ENCODE assay signal across 22 cellular contexts in the genomic region with DNA sequence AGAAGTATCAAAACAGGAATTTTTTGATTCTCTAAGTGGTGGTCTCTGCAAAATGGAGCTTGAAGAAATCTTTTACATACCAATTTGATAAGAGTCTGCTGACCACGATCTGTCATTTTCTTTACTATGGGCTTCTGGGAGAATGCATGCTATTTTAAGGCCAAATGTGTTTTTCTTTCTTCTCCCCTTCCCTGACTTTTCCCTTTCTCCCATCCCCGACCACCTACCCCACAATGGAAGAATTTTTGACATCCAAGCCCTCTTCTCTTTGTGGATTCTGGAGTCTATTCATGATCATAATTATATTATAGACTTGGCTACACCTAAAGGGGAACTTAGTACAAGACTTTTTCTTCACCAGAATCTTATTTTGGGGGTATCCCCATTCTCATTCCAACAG. TPM values are rescaled to one million over a fixed set of nuclear protein-coding genes. Genes with fewer than 3 reads are reported as not detected.
DNase-seq lines count a peak whose midpoint lies in the region; ATAC-seq and TF ChIP-seq lines count a peak whose summit lies in the region.
"Had no signal": no experiment of that assay in that cellular context is flagged by ENCODE, and none has a peak within 500 bp of the region (broad histone marks: within the 10 kb centered on the region; RNA-seq: fewer than 3 reads in every experiment).

No MANE protein-coding gene starts in this region.

- peak overlapping the region; percentile 9 for H3K27ac ChIP-seq in neutrophil
- H3K27ac ChIP-seq: A549, ascending aorta, SJSA1, testis had no signal

- no peaks in the 10 kb centered on the region for H3K27me3 ChIP-seq in neutrophil
- H3K27me3 ChIP-seq: ascending aorta, heart left ventricle, SJSA1, testis had no signal

- H3K4me3 ChIP-seq in neutrophil (ENCODE audit: low read depth in 1 of 2, low read length in 1 of 2): no peak overlapping the region
- H3K4me3 ChIP-seq: A549, ascending aorta, GM12878, HAP-1, heart left ventricle, SJSA1, testis had no signal

- H3K4me3 Mint-ChIP-seq in activated T-cell treated with anti-CD3 and anti-CD28 coated beads, Interleukin-2, amount 50 U/mL, for 72 hours: no peak overlapping the region
- H3K4me3 Mint-ChIP-seq in HFFc6: no peak overlapping the region
- no peak overlapping the region for H3K4me3 Mint-ChIP-seq in activated naive CD8-positive, alpha-beta T cell treated with anti-CD3 and anti-CD28 coated beads, Interleukin-2, amount 10 ng/mL, durations not matched to agents 7 days and 5 days
- H3K4me3 Mint-ChIP-seq: activated naive CD4-positive, alpha-beta T cell treated with anti-CD3 and anti-CD28 coated beads, Interleukin-2, amount 10 ng/mL, durations not matched to agents 7 days and 5 days; B cell; T-helper 1 cell treated with Interleukin-12 subunit alpha and Interleukin-12 subunit beta and Interleukin-4 antibody, amounts not matched to agents 30 μg/mL and 1 μg/mL, for 36 hours had no signal

- H3K27me3 Mint-ChIP-seq in activated T-cell treated with anti-CD3 and anti-CD28 coated beads, Interleukin-2, amount 50 U/mL, for 72 hours (ENCODE audit: low read depth): no peaks in the 10 kb centered on the region
- no peaks in the 10 kb centered on the region; the same call in none of the 2 replicates for H3K27me3 Mint-ChIP-seq in HFFc6 (ENCODE audit: insufficient read depth)
- no peaks in the 10 kb centered on the region for H3K27me3 Mint-ChIP-seq in activated naive CD8-positive, alpha-beta T cell treated with anti-CD3 and anti-CD28 coated beads, Interleukin-2, amount 10 ng/mL, durations not matched to agents 7 days and 5 days
- H3K27me3 Mint-ChIP-seq: activated naive CD4-positive, alpha-beta T cell treated with anti-CD3 and anti-CD28 coated beads, Interleukin-2, amount 10 ng/mL, durations not matched to agents 7 days and 5 days; B cell had no signal

- H3K27ac Mint-ChIP-seq in activated T-cell treated with anti-CD3 and anti-CD28 coated beads, Interleukin-2, amount 50 U/mL, for 72 hours: peak overlapping the region; percentile 42
- 0 out of 2 replicates have a peak overlapping the region, but pooled peaks have one; percentile 17 for H3K27ac Mint-ChIP-seq in HFFc6
- H3K27ac Mint-ChIP-seq in activated naive CD8-positive, alpha-beta T cell treated with anti-CD3 and anti-CD28 coated beads, Interleukin-2, amount 10 ng/mL, durations not matched to agents 7 days and 5 days: peak overlapping the region; percentile 56
- H3K27ac Mint-ChIP-seq: B cell; T-helper 1 cell treated with Interleukin-12 subunit alpha and Interleukin-12 subunit beta and Interleukin-4 antibody, amounts not matched to agents 30 μg/mL and 1 μg/mL, for 36 hours had no signal

- H3K9me3 Mint-ChIP-seq in activated T-cell treated with anti-CD3 and anti-CD28 coated beads, Interleukin-2, amount 50 U/mL, for 72 hours: no peaks in the 10 kb centered on the region
- H3K9me3 Mint-ChIP-seq in HFFc6: no peaks in the 10 kb centered on the region
- H3K9me3 Mint-ChIP-seq in activated naive CD8-positive, alpha-beta T cell treated with anti-CD3 and anti-CD28 coated beads, Interleukin-2, amount 10 ng/mL, durations not matched to agents 7 days and 5 days: no peaks in the 10 kb centered on the region
- H3K9me3 Mint-ChIP-seq: activated naive CD4-positive, alpha-beta T cell treated with anti-CD3 and anti-CD28 coated beads, Interleukin-2, amount 10 ng/mL, durations not matched to agents 7 days and 5 days; T-helper 1 cell treated with Interleukin-12 subunit alpha and Interleukin-12 subunit beta and Interleukin-4 antibody, amounts not matched to agents 30 μg/mL and 1 μg/mL, for 36 hours had no signal

- peaks cover 12 to 20% of the 10 kb centered on the region in 2 experiments for H3K4me1 ChIP-seq in neutrophil (ENCODE audit: control insufficient read depth in 1 of 2, insufficient read depth in 1 of 2, low read depth in 1 of 2, low read length in 1 of 2)
- H3K4me1 ChIP-seq: A549, ascending aorta, HAP-1, testis had no signal

- TF ChIP-seq CTCF in HFFc6 (IDR thresholded peaks at IDR 0.05): no peak
- TF ChIP-seq CTCF in neutrophil (IDR thresholded peaks at IDR 0.05): no peak

- H3K36me3 Mint-ChIP-seq in activated T-cell treated with anti-CD3 and anti-CD28 coated beads, Interleukin-2, amount 50 U/mL, for 72 hours (ENCODE audit: insufficient read depth in 2 of 2): peaks cover 5 to 16% of the 10 kb centered on the region in 2 donors
- H3K36me3 Mint-ChIP-seq in HFFc6 (ENCODE audit: low read depth): peaks cover 33% of the 10 kb centered on the region
- H3K36me3 Mint-ChIP-seq in activated naive CD8-positive, alpha-beta T cell treated with anti-CD3 and anti-CD28 coated beads, Interleukin-2, amount 10 ng/mL, durations not matched to agents 7 days and 5 days: peaks cover 56% of the 10 kb centered on the region

- no peak for DNase-seq in activated T-cell treated with anti-CD3 and anti-CD28 coated beads, Interleukin-2, amount 50 U/mL, for 72 hours
- DNase-seq in activated T-cell treated with anti-CD3 and anti-CD28 coated beads, Interleukin-2, amount 50 U/mL, for 48 hours: no peak
- no peak for DNase-seq in HFFc6
- DNase-seq in activated naive CD8-positive, alpha-beta T cell treated with anti-CD3 and anti-CD28 coated beads, Interleukin-2, amount 10 ng/mL, durations not matched to agents 7 days and 5 days: no peak
- no peak for DNase-seq in activated effector memory CD4-positive, alpha-beta T cell treated with anti-CD3 and anti-CD28 coated beads, Interleukin-2, amount 50 U/mL, for 16 hours
- no peak for DNase-seq in NCI-H82 (lab: John Stamatoyannopoulos, UW)
- no peak for DNase-seq in NCI-H1105 treated with DMSO at 0.1 percent for 48 hours (lab: John Stamatoyannopoulos, UW)
- DNase-seq: activated naive CD4-positive, alpha-beta T cell treated with anti-CD3 and anti-CD28 coated beads, Interleukin-2, amount 10 ng/mL, durations not matched to agents 7 days and 5 days; foreskin fibroblast; heart left ventricle; NCI-H1694 treated with DMSO at 0.1 percent for 48 hours; NCI-H748 treated with DMSO at 0.1 percent for 48 hours; stimulated activated CD4-positive, alpha-beta T cell treated with anti-CD3 and anti-CD28 coated beads, Interleukin-1b, Interleukin-23, amount 100 ng/mL, for 48 hours; testis had no signal

- POLR2A ChIA-PET in activated naive CD8-positive, alpha-beta T cell treated with anti-CD3 and anti-CD28 coated beads, Interleukin-2, amount 10 ng/mL, durations not matched to agents 7 days and 5 days (lab: Charles Lee): interaction anchor here (1.5 kb wide), 1 partner anchor 16 kb away, joined by 6 read pairs; no protein-coding TSS in a partner anchor

- no peaks in the 10 kb centered on the region for H3K9me3 ChIP-seq in neutrophil
- H3K9me3 ChIP-seq: A549, ascending aorta, HAP-1, heart left ventricle, SJSA1, testis had no signal

- H3K4me1 Mint-ChIP-seq in activated T-cell treated with anti-CD3 and anti-CD28 coated beads, Interleukin-2, amount 50 U/mL, for 72 hours (ENCODE audit: low read depth): peaks cover 37% of the 10 kb centered on the region
- peaks cover 9% of the 10 kb centered on the region for H3K4me1 Mint-ChIP-seq in HFFc6 (ENCODE audit: low read depth)
- peaks cover 26% of the 10 kb centered on the region for H3K4me1 Mint-ChIP-seq in activated naive CD8-positive, alpha-beta T cell treated with anti-CD3 and anti-CD28 coated beads, Interleukin-2, amount 10 ng/mL, durations not matched to agents 7 days and 5 days
- H3K4me1 Mint-ChIP-seq: B cell had no signal

- peaks cover 88% of the 10 kb centered on the region for H3K36me3 ChIP-seq in neutrophil

- no peak for ATAC-seq in activated T-cell treated with anti-CD3 and anti-CD28 coated beads, Interleukin-2, amount 50 U/mL, for 72 hours (replicated peaks in 1 of 2)
- no peak for ATAC-seq in activated naive CD8-positive, alpha-beta T cell treated with anti-CD3 and anti-CD28 coated beads, Interleukin-2, amount 10 ng/mL, durations not matched to agents 7 days and 5 days (ENCODE audit: low read depth)
- ATAC-seq: A549, GM12878, heart left ventricle had no signal

RNA-seq across cellular contexts. Expression of gene CNIH4, which starts 31.3 kb away (rescaled TPM):
- total RNA-seq in activated T-cell treated with anti-CD3 and anti-CD28 coated beads, Interleukin-2, amount 50 U/mL, for 72 hours: 10 to 100 TPM; 50.3 to 55.3 TPM
- total RNA-seq in HFFc6 (2021; fragmentation: NEBNext Ultra II Directional; extraction: Animal tissue kit (Norgen Biotek cat#: 25700)): 10 to 100 TPM; 46.7 to 53.7 (median 51.6) TPM
- total RNA-seq in activated naive CD8-positive, alpha-beta T cell treated with anti-CD3 and anti-CD28 coated beads, Interleukin-2, amount 10 ng/mL, durations not matched to agents 7 days and 5 days: 10 to 100 TPM; 42.3 to 43.1 TPM

RNA-seq across cellular contexts. Expression of gene WDR26, which starts 46.7 kb away (rescaled TPM):
- total RNA-seq in activated T-cell treated with anti-CD3 and anti-CD28 coated beads, Interleukin-2, amount 50 U/mL, for 72 hours: 10 to 100 TPM; 82.2 to 92.2 TPM
- total RNA-seq in HFFc6 (2021; fragmentation: NEBNext Ultra II Directional; extraction: Animal tissue kit (Norgen Biotek cat#: 25700)): 100 to 1,000 TPM in 1 of 6 experiments, 10 to 100 TPM in 5; 85.4 to 105 (median 90.8) TPM
- total RNA-seq in activated naive CD8-positive, alpha-beta T cell treated with anti-CD3 and anti-CD28 coated beads, Interleukin-2, amount 10 ng/mL, durations not matched to agents 7 days and 5 days: 10 to 100 TPM; 90.2 to 92.0 TPM

RNA-seq across cellular contexts. Expression of gene NVL, which starts 58.0 kb away (rescaled TPM):
- total RNA-seq in activated T-cell treated with anti-CD3 and anti-CD28 coated beads, Interleukin-2, amount 50 U/mL, for 72 hours: 10 to 100 TPM; 39.0 to 51.7 TPM
- 10 to 100 TPM; 21.4 to 24.4 (median 23.0) TPM for total RNA-seq in HFFc6 (2021; fragmentation: NEBNext Ultra II Directional; extraction: Animal tissue kit (Norgen Biotek cat#: 25700))
- 10 to 100 TPM; 44.1 to 52.7 TPM for total RNA-seq in activated naive CD8-positive, alpha-beta T cell treated with anti-CD3 and anti-CD28 coated beads, Interleukin-2, amount 10 ng/mL, durations not matched to agents 7 days and 5 days
